ENCODE assay signal across 20 cellular contexts in genomic region chr12:131176926-131177325, GRCh38.
"Had no signal": no experiment of that assay in that cellular context is flagged by ENCODE, and none has a peak within 500 bp of the region (broad histone marks: within the 10 kb centered on the region; RNA-seq: fewer than 3 reads in every experiment).

No MANE protein-coding gene starts in this region.

- H3K27ac Mint-ChIP-seq: IgD-negative memory B cell had no signal

- H3K4me3 Mint-ChIP-seq: IgD-negative memory B cell had no signal

- H3K36me3 ChIP-seq: SJSA1 had no signal

- H3K4me1 ChIP-seq: SJSA1 had no signal

- FAIRE-seq: K562, RCC 7860 had no signal

- H3K4me3 ChIP-seq: K562, SJSA1, SK-N-MC had no signal

- H3K27ac ChIP-seq: KMS-11, SJSA1, SK-N-MC had no signal

- DNase-seq: Kasumi-1, MM.1S, NCI-H1092 treated with DMSO at 0.1 percent for 48 hours, NCI-H1436, NCI-H187, NCI-H2029, NCI-H2081 treated with DMSO at 0.1 percent for 48 hours, NCI-H226, NCI-H446, NCI-H510A, NCI-H524 treated with DMSO at 0.1 percent for 48 hours, NCI-H774, Right ventricle myocardium superior, SIG-M5 had no signal

- H3K9me3 ChIP-seq: SJSA1 had no signal

- ATAC-seq: K562 had no signal

- H3K27me3 ChIP-seq: SJSA1 had no signal

- H3K4me1 Mint-ChIP-seq: IgD-negative memory B cell had no signal
